ENCODE assay signal across 18 cellular contexts in the genomic region with DNA sequence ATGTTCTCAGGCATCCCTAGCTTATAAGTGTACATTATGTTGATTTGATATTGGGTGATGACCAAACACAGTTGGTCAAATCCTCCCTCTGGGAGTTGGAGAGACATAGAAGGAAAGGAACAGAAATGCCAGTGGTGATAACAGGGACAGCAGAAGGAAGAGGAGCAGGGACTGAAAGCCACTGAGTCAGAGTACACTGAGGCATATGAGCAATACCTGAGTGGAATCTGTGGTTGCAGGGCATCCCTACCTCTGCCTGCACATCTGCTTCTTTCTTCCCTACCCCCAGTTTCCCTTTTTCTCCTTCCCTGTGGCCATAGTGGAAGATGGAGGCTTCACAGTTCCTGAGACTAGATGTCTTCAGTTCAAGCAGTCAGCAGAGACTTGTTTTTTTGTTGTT.
"Had no signal": no experiment of that assay in that cellular context is flagged by ENCODE, and none has a peak within 500 bp of the region (broad histone marks: within the 10 kb centered on the region; RNA-seq: fewer than 3 reads in every experiment).

No MANE protein-coding gene starts in this region.

- H3K27ac Mint-ChIP-seq: effector memory CD8-positive, alpha-beta T cell had no signal

- DNase-seq: effector memory CD8-positive, alpha-beta T cell; erythroblast; foreskin melanocyte; heart left ventricle; hippocampal formation; naive thymus-derived CD4-positive, alpha-beta T cell; psoas muscle; spleen; stimulated activated CD4-positive, alpha-beta T cell treated with anti-CD3 and anti-CD28 coated beads, Interleukin-15, amount 100 ng/mL, for 24 hours; stimulated activated CD4-positive, alpha-beta T cell treated with anti-CD3 and anti-CD28 coated beads, Interleukin-1b, Interleukin-23, amount 100 ng/mL, for 48 hours; stimulated activated CD4-positive, alpha-beta T cell treated with anti-CD3 and anti-CD28 coated beads, Interleukin-4, amount 100 ng/mL, for 24 hours; stimulated activated naive CD4-positive, alpha-beta T cell; stomach; substantia nigra; transverse colon had no signal

- H3K4me3 Mint-ChIP-seq: effector memory CD8-positive, alpha-beta T cell; naive thymus-derived CD4-positive, alpha-beta T cell had no signal

- H3K9me3 ChIP-seq: neutrophil, psoas muscle, stomach, thoracic aorta, transverse colon had no signal

- ATAC-seq: effector memory CD8-positive, alpha-beta T cell; heart left ventricle; naive thymus-derived CD4-positive, alpha-beta T cell; psoas muscle; sciatic nerve had no signal

- H3K27ac ChIP-seq: heart left ventricle, neutrophil, psoas muscle, spleen, stomach, thoracic aorta, transverse colon had no signal

- H3K27me3 ChIP-seq: heart left ventricle, neutrophil, spleen, stomach, transverse colon had no signal

- H3K4me1 ChIP-seq: psoas muscle, stomach, transverse colon had no signal

- H3K27me3 Mint-ChIP-seq: effector memory CD8-positive, alpha-beta T cell; naive thymus-derived CD4-positive, alpha-beta T cell had no signal

- H3K4me3 ChIP-seq: heart left ventricle, psoas muscle, spleen, stomach, thoracic aorta, transverse colon had no signal

- H3K9me3 Mint-ChIP-seq: effector memory CD8-positive, alpha-beta T cell had no signal

- H3K36me3 ChIP-seq: heart left ventricle, neutrophil, spleen, stomach, thoracic aorta, transverse colon had no signal
